8 cellular contexts compared by ENCODE assay signal in genomic region chr9:69549310-69550202, GRCh38.
DNase-seq lines count a peak whose midpoint lies in the region; ATAC-seq, FAIRE-seq and TF ChIP-seq lines count a peak whose summit lies in the region.

No MANE protein-coding gene starts in this region.

- H3K36me3 Mint-ChIP-seq in naive B cell = no peaks in the 10 kb centered on the region

- peak overlapping the region in 1 of 6 donors; percentile 1 for H3K27ac Mint-ChIP-seq in naive B cell

- H3K9me3 Mint-ChIP-seq in naive B cell = no peaks in the 10 kb centered on the region

- H3K4me3 Mint-ChIP-seq in naive B cell = no peak overlapping the region

- no peaks in the 10 kb centered on the region for H3K4me1 ChIP-seq in A549

- no peaks in the 10 kb centered on the region for H3K9me3 ChIP-seq in A549

- H3K4me3 ChIP-seq in A549 (no peak overlapping the region), epithelial cell of esophagus (ENCODE audit: low read length) (no peak overlapping the region)

- no peak for TF ChIP-seq EP300 in A549 (IDR thresholded peaks at IDR 0.05)

- 14% methylated on average over 14 of the region's 14 CpGs for WGBS in A549 (ENCODE audit: missing lambda C conversion rate)

- ATAC-seq in A549 = peak; percentile 47 to 71; a peak in 4 of 6 replicates
- ATAC-seq in naive B cell (ENCODE audit: low read depth in 2 of 2) = no peak
- ATAC-seq in GM19395 (IDR thresholded peaks at IDR 0.05; ENCODE audit: unreplicated experiment) = no peak

- FAIRE-seq in A549 (lab: Jason Lieb, UNC) = no peak

- no peak for TF ChIP-seq POLR2A in A549 (IDR thresholded peaks at IDR 0.05; ENCODE audit: low read length)

- no peak overlapping the region for H3K4me2 ChIP-seq in A549

- POLR2A ChIA-PET in A549 (lab: Yijun Ruan, JAX) = no interaction called here

- DNase-seq in A549 (ENCODE audit: low read depth in 1 of 2, low spot score in 1 of 2) (peak; percentile 21 to 49), ELR (ENCODE audit: low read depth) (peak; percentile 65), HPDE6-E6E7 (ENCODE audit: extremely low spot score) (peak; percentile 34), SW480 (ENCODE audit: low spot score) (peak; percentile 56), epithelial cell of esophagus (ENCODE audit: low read depth) (peak; percentile 62), naive B cell (peak; percentile 14), ureter (ENCODE audit: low spot score) (no peak)

- peak; percentile 71 to 74 for TF ChIP-seq RAD21 in A549 (conservative IDR thresholded peaks at IDR 0.05 in 1 of 2, IDR thresholded peaks at IDR 0.05 in 1 of 2)

- CTCF ChIA-PET in A549 (lab: Yijun Ruan, JAX) = interaction anchor here (0.6 to 4.9 kb wide), 6 partner anchors 15 to 343 kb away, joined by 3 to 58 read pairs (median 4); no protein-coding TSS in a partner anchor

- peaks cover 0 to 9% (median 0%) of the 10 kb centered on the region in 3 donors for H3K4me1 Mint-ChIP-seq in naive B cell

- H3K27me3 Mint-ChIP-seq in naive B cell = peaks cover 5 to 14% (median 8%) of the 10 kb centered on the region in 3 donors

- TF ChIP-seq CTCF in A549 (IDR thresholded peaks at IDR 0.05) = peak; percentile 71
- TF ChIP-seq CTCF in epithelial cell of esophagus (IDR thresholded peaks at IDR 0.05; ENCODE audit: insufficient read depth, low read depth, low read length, missing control alignments) = peak; percentile 91

- H3K27ac ChIP-seq in A549 = no peak overlapping the region

TF ChIP-seq in A549, 52 proteins besides CTCF, POLR2A, EP300 and RAD21:
- peak; percentile 82 for TF ChIP-seq SMC3 (IDR thresholded peaks at IDR 0.05)
- no peak for TF ChIP-seq PHF8 (IDR thresholded peaks at IDR 0.05; ENCODE audit: borderline replicate concordance, low read depth)
- no peak for TF ChIP-seq FOSL2 (IDR thresholded peaks at IDR 0.05)
- peak; percentile 50; the same call in 1 of the 2 replicates for TF ChIP-seq FOSL2 (CRISPR knock-in tag; IDR thresholded peaks at IDR 0.05)

Comparison
In these comparisons a context has a peak if more than half of its experiments do, and no peak if none do; other contexts are left out.
1. ATAC-seq: peak in A549 (2 of 2); none in naive B cell (0 of 2) and GM19395 (single experiment).